13 cellular contexts compared by ENCODE assay signal in the genomic region with DNA sequence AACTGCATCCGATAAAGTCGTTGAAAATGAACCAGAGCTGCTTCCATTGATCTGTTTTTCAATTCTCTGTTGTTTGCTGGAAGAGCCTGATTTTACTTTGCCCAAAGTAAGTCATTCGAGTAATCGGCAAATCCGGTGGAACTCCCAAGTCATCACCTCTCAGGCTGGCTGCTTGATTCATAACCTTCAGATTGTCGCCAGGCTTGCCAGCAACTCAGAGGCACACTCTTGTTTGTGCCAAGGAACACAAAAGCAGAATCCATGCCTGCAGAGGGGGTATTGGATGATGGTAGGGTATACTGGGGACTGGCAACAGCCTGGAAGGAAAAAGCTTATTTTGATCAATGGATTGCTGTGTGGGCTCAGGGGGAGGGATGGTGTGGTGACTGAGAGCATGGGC.
A peak's percentile ranks its signal among the peaks of the same experiment; 100 is the strongest.
DNase-seq lines count a peak whose midpoint lies in the region; TF ChIP-seq lines count a peak whose summit lies in the region.
"Had no signal": no experiment of that assay in that cellular context is flagged by ENCODE, and none has a peak within 500 bp of the region (broad histone marks: within the 10 kb centered on the region; RNA-seq: fewer than 3 reads in every experiment).

No MANE protein-coding gene starts in this region.

- H3K4me1 ChIP-seq in ascending aorta: no peaks in the 10 kb centered on the region
- H3K4me1 ChIP-seq in effector memory CD4-positive, alpha-beta T cell (ENCODE audit: control insufficient read depth, insufficient read depth, low read length, poor library complexity, severe bottlenecking): no peaks in the 10 kb centered on the region
- H3K4me1 ChIP-seq: BE2C, HAP-1 had no signal

- H3K9me3 ChIP-seq in ascending aorta: no peaks in the 10 kb centered on the region
- H3K9me3 ChIP-seq in effector memory CD4-positive, alpha-beta T cell (ENCODE audit: control insufficient read depth, low read length): no peaks in the 10 kb centered on the region
- H3K9me3 ChIP-seq: BE2C, HAP-1 had no signal

- in situ Hi-C loops in G401 (cut with HindIII; ENCODE audit: low sequenced_read_pairs): no loop called here

- H3K36me3 ChIP-seq in ascending aorta: no peaks in the 10 kb centered on the region
- no peaks in the 10 kb centered on the region for H3K36me3 ChIP-seq in effector memory CD4-positive, alpha-beta T cell (ENCODE audit: control insufficient read depth, insufficient read depth, low read length)
- H3K36me3 ChIP-seq: BE2C, HAP-1 had no signal

- intact Hi-C loops in ascending aorta (cut with DNase I): no loop called here

- peak; percentile 12 for DNase-seq in G401 (ENCODE audit: low spot score)
- DNase-seq in NCI-H446 treated with DMSO at 0.1 percent for 48 hours (lab: John Stamatoyannopoulos, UW): peak; percentile 82
- DNase-seq in globus pallidus (ENCODE audit: low spot score): peak; percentile 5
- peak; percentile 33 for DNase-seq in retina
- DNase-seq in ascending aorta (ENCODE audit: low spot score in 2 of 2): no peak
- no peak for DNase-seq in NCI-H128 (lab: John Stamatoyannopoulos, UW; ENCODE audit: unreplicated experiment)
- DNase-seq in effector memory CD4-positive, alpha-beta T cell: no peak
- DNase-seq: BE2C; CD4-positive, CD25-positive, alpha-beta regulatory T cell; CD8-positive, alpha-beta memory T cell; COR-L47; GDM1 had no signal

- no peak overlapping the region for H3K27ac ChIP-seq in ascending aorta
- no peak overlapping the region for H3K27ac ChIP-seq in effector memory CD4-positive, alpha-beta T cell (ENCODE audit: insufficient read depth, low read length, poor library complexity, severe bottlenecking)

- H3K4me3 ChIP-seq in ascending aorta: no peak overlapping the region
- H3K4me3 ChIP-seq in effector memory CD4-positive, alpha-beta T cell (ENCODE audit: insufficient read depth, low read depth, low read length, poor library complexity, severe bottlenecking): no peak overlapping the region
- H3K4me3 ChIP-seq: HAP-1 had no signal

- H3K27me3 ChIP-seq in ascending aorta: no peaks in the 10 kb centered on the region
- no peaks in the 10 kb centered on the region for H3K27me3 ChIP-seq in effector memory CD4-positive, alpha-beta T cell (replicated peaks; ENCODE audit: control insufficient read depth, insufficient read depth, low read length, poor library complexity, severe bottlenecking)
- H3K27me3 ChIP-seq: BE2C had no signal

- no peak for TF ChIP-seq CTCF in ascending aorta (IDR thresholded peaks at IDR 0.05)

Comparison
In these comparisons a context has a peak if more than half of its experiments do, and no peak if none do; other contexts are left out.
1. DNase-seq: peak in G401 (single experiment), NCI-H446 treated with DMSO at 0.1 percent for 48 hours (single experiment), globus pallidus (single experiment) and retina (single experiment); none in ascending aorta (0 of 2), NCI-H128 (single experiment) and effector memory CD4-positive, alpha-beta T cell (0 of 3).